ENCODE assay signal across 8 cellular contexts in the genomic region with DNA sequence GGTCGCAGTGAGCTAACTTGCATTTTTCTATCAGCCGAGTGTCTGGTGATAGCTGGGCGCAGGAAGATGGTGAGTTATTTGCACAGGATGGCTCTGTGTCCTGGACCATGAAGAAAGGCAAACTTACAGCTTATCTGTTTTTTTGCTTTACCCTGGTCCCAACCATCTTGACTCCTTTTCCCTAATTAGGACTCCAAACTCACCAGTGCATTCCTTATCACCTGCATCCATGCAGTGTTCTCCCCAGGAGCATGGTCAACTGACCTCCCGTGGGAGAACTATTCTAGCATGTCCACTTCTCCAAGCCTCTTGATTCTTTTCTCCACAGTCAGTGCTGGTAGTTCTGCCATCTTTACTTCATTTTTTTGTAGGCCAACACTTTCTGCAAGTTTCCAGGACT.
"Had no signal": no experiment of that assay in that cellular context is flagged by ENCODE, and none has a peak within 500 bp of the region (broad histone marks: within the 10 kb centered on the region; RNA-seq: fewer than 3 reads in every experiment).

No MANE protein-coding gene starts in this region.

- FAIRE-seq: G401.6, GM12878, GM12891, GM12892, GM18507, GM19239 had no signal

- ATAC-seq: GM12878 had no signal

- H3K4me3 ChIP-seq: GM12878 had no signal

- DNase-seq: GDM1, GF-D8 had no signal
